Comparison of ENCODE assay signal across 24 cellular contexts in genomic region chr11:199004-199581, GRCh38. TPM values are rescaled to one million over a fixed set of nuclear protein-coding genes. Genes with fewer than 3 reads are reported as not detected.
DNase-seq lines count a peak whose midpoint lies in the region; ATAC-seq and TF ChIP-seq lines count a peak whose summit lies in the region.
"Had no signal": no experiment of that assay in that cellular context is flagged by ENCODE, and none has a peak within 500 bp of the region (broad histone marks: within the 10 kb centered on the region; RNA-seq: fewer than 3 reads in every experiment).

No MANE protein-coding gene starts in this region.

- H3K27me3 Mint-ChIP-seq in activated naive CD4-positive, alpha-beta T cell treated with anti-CD3 and anti-CD28 coated beads, Interleukin-2, amount 10 ng/mL, durations not matched to agents 7 days and 5 days, result no peaks in the 10 kb centered on the region
- no peaks in the 10 kb centered on the region for H3K27me3 Mint-ChIP-seq in central memory CD8-positive, alpha-beta T cell
- H3K27me3 Mint-ChIP-seq: naive thymus-derived CD8-positive, alpha-beta T cell; stimulated activated memory B cell treated with anti-CD40 and anti-IgM and Interleukin-4, amounts not matched to agents 10 μg/mL and 1 μg/mL and 100 μg/mL, for 72 hours had no signal

- no peaks in the 10 kb centered on the region for H3K27me3 ChIP-seq in upper lobe of right lung
- H3K27me3 ChIP-seq: gastrocnemius medialis, uterus had no signal

- no peak overlapping the region for H3K4me3 Mint-ChIP-seq in activated naive CD4-positive, alpha-beta T cell treated with anti-CD3 and anti-CD28 coated beads, Interleukin-2, amount 10 ng/mL, durations not matched to agents 7 days and 5 days
- H3K4me3 Mint-ChIP-seq in central memory CD8-positive, alpha-beta T cell, result no peak overlapping the region
- H3K4me3 Mint-ChIP-seq: dendritic cell treated with granulocyte-macrophage colony-stimulating factor and Interleukin-4, amounts not matched to agents 40 ng/mL and 50 ng/mL, for 4 days; naive thymus-derived CD8-positive, alpha-beta T cell; stimulated activated memory B cell treated with anti-CD40 and anti-IgM and Interleukin-4, amounts not matched to agents 10 μg/mL and 1 μg/mL and 100 μg/mL, for 72 hours had no signal

- peaks cover 21% of the 10 kb centered on the region for H3K36me3 ChIP-seq in upper lobe of right lung
- H3K36me3 ChIP-seq: uterus had no signal

- CTCF ChIA-PET in activated naive CD4-positive, alpha-beta T cell treated with anti-CD3 and anti-CD28 coated beads, Interleukin-2, amount 10 ng/mL, durations not matched to agents 7 days and 5 days (lab: Charles Lee), result interaction anchor here (0.7 to 1.3 kb wide), 2 partner anchors 52 to 250 kb away, joined by 3 read pairs; no protein-coding TSS in a partner anchor

- no peak for TF ChIP-seq CTCF in upper lobe of right lung (IDR thresholded peaks at IDR 0.05)

- H3K9me3 Mint-ChIP-seq in activated naive CD4-positive, alpha-beta T cell treated with anti-CD3 and anti-CD28 coated beads, Interleukin-2, amount 10 ng/mL, durations not matched to agents 7 days and 5 days, result no peaks in the 10 kb centered on the region
- H3K9me3 Mint-ChIP-seq in central memory CD8-positive, alpha-beta T cell, result no peaks in the 10 kb centered on the region
- H3K9me3 Mint-ChIP-seq: activated naive CD4-positive, alpha-beta T cell treated with anti-CD3 and anti-CD28 coated beads, Interleukin-2, amount 50 U/mL, for 72 hours; dendritic cell treated with granulocyte-macrophage colony-stimulating factor and Interleukin-4, amounts not matched to agents 40 ng/mL and 50 ng/mL, for 4 days; naive thymus-derived CD8-positive, alpha-beta T cell; stimulated activated memory B cell treated with anti-CD40 and anti-IgM and Interleukin-4, amounts not matched to agents 10 μg/mL and 1 μg/mL and 100 μg/mL, for 72 hours had no signal

- H3K4me3 ChIP-seq in upper lobe of right lung, result no peak overlapping the region
- H3K4me3 ChIP-seq: gastrocnemius medialis, prostate gland, uterus had no signal

- no peaks in the 10 kb centered on the region for H3K4me1 ChIP-seq in upper lobe of right lung
- H3K4me1 ChIP-seq: gastrocnemius medialis, prostate gland, uterus had no signal

- H3K4me1 Mint-ChIP-seq in activated naive CD4-positive, alpha-beta T cell treated with anti-CD3 and anti-CD28 coated beads, Interleukin-2, amount 10 ng/mL, durations not matched to agents 7 days and 5 days, result peaks cover 33% of the 10 kb centered on the region
- peaks cover 24% of the 10 kb centered on the region for H3K4me1 Mint-ChIP-seq in central memory CD8-positive, alpha-beta T cell

- H3K9me3 ChIP-seq in upper lobe of right lung, result no peaks in the 10 kb centered on the region
- H3K9me3 ChIP-seq: gastrocnemius medialis, prostate gland, uterus had no signal

- no peak overlapping the region for H3K27ac ChIP-seq in upper lobe of right lung
- H3K27ac ChIP-seq: gastrocnemius medialis, prostate gland, uterus had no signal

- peaks cover 17% of the 10 kb centered on the region for H3K36me3 Mint-ChIP-seq in activated naive CD4-positive, alpha-beta T cell treated with anti-CD3 and anti-CD28 coated beads, Interleukin-2, amount 10 ng/mL, durations not matched to agents 7 days and 5 days
- peaks cover 7% of the 10 kb centered on the region for H3K36me3 Mint-ChIP-seq in central memory CD8-positive, alpha-beta T cell (ENCODE audit: insufficient read depth)

- peak; percentile 8 for DNase-seq in activated naive CD4-positive, alpha-beta T cell treated with anti-CD3 and anti-CD28 coated beads, Interleukin-2, amount 50 U/mL, for 16 hours
- DNase-seq in activated naive CD4-positive, alpha-beta T cell treated with anti-CD3 and anti-CD28 coated beads, Interleukin-2, amount 10 ng/mL, durations not matched to agents 7 days and 5 days, result no peak
- DNase-seq in central memory CD8-positive, alpha-beta T cell (ENCODE audit: low spot score in 2 of 2), result peak in 1 of 2 donors; percentile 12
- DNase-seq in mesenteric fat pad (ENCODE audit: low spot score), result peak; percentile 71
- peak; percentile 63 for DNase-seq in upper lobe of right lung
- DNase-seq in CD1c-positive myeloid dendritic cell (ENCODE audit: extremely low spot score), result no peak
- DNase-seq in GM03348 (ENCODE audit: low spot score), result no peak
- DNase-seq in stimulated activated naive CD4-positive, alpha-beta T cell (lab: John Stamatoyannopoulos, UW), result no peak
- DNase-seq: EL; erythroblast; gastrocnemius medialis; NCI-H1436 treated with DMSO at 0.1 percent for 48 hours; NCI-H2227 treated with DMSO at 0.1 percent for 48 hours; NK-92 treated with Interleukin-12 subunit alpha and Interleukin-12 subunit beta, amount 100 ng/mL, for 24 hours; RPMI8226; uterus had no signal

- no peak overlapping the region for H3K27ac Mint-ChIP-seq in activated naive CD4-positive, alpha-beta T cell treated with anti-CD3 and anti-CD28 coated beads, Interleukin-2, amount 10 ng/mL, durations not matched to agents 7 days and 5 days
- H3K27ac Mint-ChIP-seq in central memory CD8-positive, alpha-beta T cell (ENCODE audit: low read depth), result peak overlapping the region; percentile 30
- H3K27ac Mint-ChIP-seq: dendritic cell treated with granulocyte-macrophage colony-stimulating factor and Interleukin-4, amounts not matched to agents 40 ng/mL and 50 ng/mL, for 4 days; stimulated activated memory B cell treated with anti-CD40 and anti-IgM and Interleukin-4, amounts not matched to agents 10 μg/mL and 1 μg/mL and 100 μg/mL, for 72 hours had no signal

- intact Hi-C loops in upper lobe of right lung (cut with DNase I), result no loop called here

- no peak for ATAC-seq in central memory CD8-positive, alpha-beta T cell (replicated peaks; ENCODE audit: extremely low read depth, poor library complexity, severe bottlenecking)
- no peak for ATAC-seq in upper lobe of right lung
- ATAC-seq: activated naive CD4-positive, alpha-beta T cell treated with anti-CD3 and anti-CD28 coated beads, Interleukin-2, amount 50 U/mL, for 72 hours; gastrocnemius medialis; naive thymus-derived CD8-positive, alpha-beta T cell; stimulated activated memory B cell treated with anti-CD40 and anti-IgM and Interleukin-4, amounts not matched to agents 10 μg/mL and 1 μg/mL and 100 μg/mL, for 72 hours had no signal

RNA-seq across cellular contexts. Expression of gene SCGB1C1, which starts 6.2 kb away (rescaled TPM):
- not detected for total RNA-seq in mesenteric fat pad
- not detected for total RNA-seq in upper lobe of right lung
- total RNA-seq: gastrocnemius medialis; HT1080; LHCN-M2; liver; naive thymus-derived CD8-positive, alpha-beta T cell; prostate gland; uterus had no signal

RNA-seq across cellular contexts. Expression of gene BET1L, which starts 8.1 kb away (rescaled TPM):
- total RNA-seq in mesenteric fat pad (53.4 TPM), upper lobe of right lung (57.9 TPM)

RNA-seq across cellular contexts. Expression of gene RIC8A, which starts 8.4 kb away (rescaled TPM):
- total RNA-seq in mesenteric fat pad (107 TPM), upper lobe of right lung (91.8 TPM)

RNA-seq across cellular contexts. Expression of gene SIRT3, which starts 37.0 kb away (rescaled TPM):
- total RNA-seq in mesenteric fat pad (14.1 TPM), upper lobe of right lung (15.7 TPM)

RNA-seq across cellular contexts. Expression of gene PSMD13, which starts 37.7 kb away (rescaled TPM):
- total RNA-seq in mesenteric fat pad (100 TPM), upper lobe of right lung (89.9 TPM)

Comparison
In these comparisons a context has a peak if more than half of its experiments do, and no peak if none do; other contexts are left out.
1. DNase-seq: peak in activated naive CD4-positive, alpha-beta T cell treated with anti-CD3 and anti-CD28 coated beads, Interleukin-2, amount 50 U/mL, for 16 hours (single experiment), mesenteric fat pad (single experiment) and upper lobe of right lung (single experiment); none in activated naive CD4-positive, alpha-beta T cell treated with anti-CD3 and anti-CD28 coated beads, Interleukin-2, amount 10 ng/mL, durations not matched to agents 7 days and 5 days (single experiment), CD1c-positive myeloid dendritic cell (single experiment), GM03348 (single experiment) and stimulated activated naive CD4-positive, alpha-beta T cell (0 of 6).